Comparison of ENCODE assay signal across 1 cellular context in the genomic region with DNA sequence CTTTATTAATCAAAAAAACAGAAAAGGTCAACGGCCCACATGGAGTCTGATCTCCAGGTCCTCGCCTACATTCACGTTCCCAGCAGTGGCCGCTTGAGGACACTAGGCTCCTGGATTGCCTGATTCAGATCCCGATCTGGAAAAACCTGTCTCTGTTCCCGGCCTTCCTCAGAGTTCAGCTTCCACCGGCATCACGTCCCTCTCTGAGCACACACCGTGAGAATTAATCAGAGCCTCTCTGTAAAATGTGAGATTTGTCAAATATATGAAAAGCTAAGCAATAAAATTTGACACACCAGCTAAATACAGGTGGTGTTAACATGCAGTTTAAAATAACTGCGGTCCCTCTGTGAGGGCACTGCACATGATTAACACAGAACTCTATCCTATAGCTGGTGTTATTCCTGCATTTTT.
TF ChIP-seq lines count a peak whose summit lies in the region.

No MANE protein-coding gene starts in this region.

TF ChIP-seq in HepG2, 621 proteins besides CTCF, POLR2A, EP300 and RAD21 (continued from another document and continues in another):
- no peak for TF ChIP-seq AGO2 (optimal IDR thresholded peaks at IDR 0.05; ENCODE audit: low read depth, low read length)
- TF ChIP-seq, protein P1, sequence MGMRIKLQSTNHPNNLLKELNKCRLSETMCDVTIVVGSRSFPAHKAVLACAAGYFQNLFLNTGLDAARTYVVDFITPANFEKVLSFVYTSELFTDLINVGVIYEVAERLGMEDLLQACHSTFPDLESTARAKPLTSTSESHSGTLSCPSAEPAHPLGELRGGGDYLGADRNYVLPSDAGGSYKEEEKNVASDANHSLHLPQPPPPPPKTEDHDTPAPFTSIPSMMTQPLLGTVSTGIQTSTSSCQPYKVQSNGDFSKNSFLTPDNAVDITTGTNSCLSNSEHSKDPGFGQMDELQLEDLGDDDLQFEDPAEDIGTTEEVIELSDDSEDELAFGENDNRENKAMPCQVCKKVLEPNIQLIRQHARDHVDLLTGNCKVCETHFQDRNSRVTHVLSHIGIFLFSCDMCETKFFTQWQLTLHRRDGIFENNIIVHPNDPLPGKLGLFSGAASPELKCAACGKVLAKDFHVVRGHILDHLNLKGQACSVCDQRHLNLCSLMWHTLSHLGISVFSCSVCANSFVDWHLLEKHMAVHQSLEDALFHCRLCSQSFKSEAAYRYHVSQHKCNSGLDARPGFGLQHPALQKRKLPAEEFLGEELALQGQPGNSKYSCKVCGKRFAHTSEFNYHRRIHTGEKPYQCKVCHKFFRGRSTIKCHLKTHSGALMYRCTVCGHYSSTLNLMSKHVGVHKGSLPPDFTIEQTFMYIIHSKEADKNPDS (CRISPR knock-in tag; IDR thresholded peaks at IDR 0.05), result no peak
- TF ChIP-seq ZNF317 (CRISPR knock-in tag; IDR thresholded peaks at IDR 0.05), result peak; percentile 70
- TF ChIP-seq GATAD1 (CRISPR knock-in tag; IDR thresholded peaks at IDR 0.05), result peak; percentile 39; the same call in 1 of the 2 replicates
- no peak for TF ChIP-seq ZNF329 (CRISPR knock-in tag; IDR thresholded peaks at IDR 0.05; ENCODE audit: low read depth)
- TF ChIP-seq SMARCE1 (IDR thresholded peaks at IDR 0.05; ENCODE audit: borderline replicate concordance), result no peak
- TF ChIP-seq, protein P2, sequence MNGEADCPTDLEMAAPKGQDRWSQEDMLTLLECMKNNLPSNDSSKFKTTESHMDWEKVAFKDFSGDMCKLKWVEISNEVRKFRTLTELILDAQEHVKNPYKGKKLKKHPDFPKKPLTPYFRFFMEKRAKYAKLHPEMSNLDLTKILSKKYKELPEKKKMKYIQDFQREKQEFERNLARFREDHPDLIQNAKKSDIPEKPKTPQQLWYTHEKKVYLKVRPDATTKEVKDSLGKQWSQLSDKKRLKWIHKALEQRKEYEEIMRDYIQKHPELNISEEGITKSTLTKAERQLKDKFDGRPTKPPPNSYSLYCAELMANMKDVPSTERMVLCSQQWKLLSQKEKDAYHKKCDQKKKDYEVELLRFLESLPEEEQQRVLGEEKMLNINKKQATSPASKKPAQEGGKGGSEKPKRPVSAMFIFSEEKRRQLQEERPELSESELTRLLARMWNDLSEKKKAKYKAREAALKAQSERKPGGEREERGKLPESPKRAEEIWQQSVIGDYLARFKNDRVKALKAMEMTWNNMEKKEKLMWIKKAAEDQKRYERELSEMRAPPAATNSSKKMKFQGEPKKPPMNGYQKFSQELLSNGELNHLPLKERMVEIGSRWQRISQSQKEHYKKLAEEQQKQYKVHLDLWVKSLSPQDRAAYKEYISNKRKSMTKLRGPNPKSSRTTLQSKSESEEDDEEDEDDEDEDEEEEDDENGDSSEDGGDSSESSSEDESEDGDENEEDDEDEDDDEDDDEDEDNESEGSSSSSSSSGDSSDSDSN (CRISPR knock-in tag; IDR thresholded peaks at IDR 0.05), result no peak
- TF ChIP-seq, protein P3, sequence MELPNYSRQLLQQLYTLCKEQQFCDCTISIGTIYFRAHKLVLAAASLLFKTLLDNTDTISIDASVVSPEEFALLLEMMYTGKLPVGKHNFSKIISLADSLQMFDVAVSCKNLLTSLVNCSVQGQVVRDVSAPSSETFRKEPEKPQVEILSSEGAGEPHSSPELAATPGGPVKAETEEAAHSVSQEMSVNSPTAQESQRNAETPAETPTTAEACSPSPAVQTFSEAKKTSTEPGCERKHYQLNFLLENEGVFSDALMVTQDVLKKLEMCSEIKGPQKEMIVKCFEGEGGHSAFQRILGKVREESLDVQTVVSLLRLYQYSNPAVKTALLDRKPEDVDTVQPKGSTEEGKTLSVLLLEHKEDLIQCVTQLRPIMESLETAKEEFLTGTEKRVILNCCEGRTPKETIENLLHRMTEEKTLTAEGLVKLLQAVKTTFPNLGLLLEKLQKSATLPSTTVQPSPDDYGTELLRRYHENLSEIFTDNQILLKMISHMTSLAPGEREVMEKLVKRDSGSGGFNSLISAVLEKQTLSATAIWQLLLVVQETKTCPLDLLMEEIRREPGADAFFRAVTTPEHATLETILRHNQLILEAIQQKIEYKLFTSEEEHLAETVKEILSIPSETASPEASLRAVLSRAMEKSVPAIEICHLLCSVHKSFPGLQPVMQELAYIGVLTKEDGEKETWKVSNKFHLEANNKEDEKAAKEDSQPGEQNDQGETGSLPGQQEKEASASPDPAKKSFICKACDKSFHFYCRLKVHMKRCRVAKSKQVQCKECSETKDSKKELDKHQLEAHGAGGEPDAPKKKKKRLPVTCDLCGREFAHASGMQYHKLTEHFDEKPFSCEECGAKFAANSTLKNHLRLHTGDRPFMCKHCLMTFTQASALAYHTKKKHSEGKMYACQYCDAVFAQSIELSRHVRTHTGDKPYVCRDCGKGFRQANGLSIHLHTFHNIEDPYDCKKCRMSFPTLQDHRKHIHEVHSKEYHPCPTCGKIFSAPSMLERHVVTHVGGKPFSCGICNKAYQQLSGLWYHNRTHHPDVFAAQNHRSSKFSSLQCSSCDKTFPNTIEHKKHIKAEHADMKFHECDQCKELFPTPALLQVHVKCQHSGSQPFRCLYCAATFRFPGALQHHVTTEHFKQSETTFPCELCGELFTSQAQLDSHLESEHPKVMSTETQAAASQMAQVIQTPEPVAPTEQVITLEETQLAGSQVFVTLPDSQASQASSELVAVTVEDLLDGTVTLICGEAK (IDR thresholded peaks at IDR 0.05), result no peak
- TF ChIP-seq, protein P3 (CRISPR knock-in tag; IDR thresholded peaks at IDR 0.05), result no peak
- TF ChIP-seq SNAI1 (CRISPR knock-in tag; IDR thresholded peaks at IDR 0.05; ENCODE audit: borderline replicate concordance), result no peak
- no peak for TF ChIP-seq NCOR1 (IDR thresholded peaks at IDR 0.05; ENCODE audit: borderline replicate concordance, low read length)
- TF ChIP-seq KLF12 (CRISPR knock-in tag; IDR thresholded peaks at IDR 0.05; ENCODE audit: borderline replicate concordance), result no peak
- no peak for TF ChIP-seq ZSCAN30 (CRISPR knock-in tag; IDR thresholded peaks at IDR 0.05)
- no peak for TF ChIP-seq NFIC (IDR thresholded peaks at IDR 0.05; ENCODE audit: low read length)
- TF ChIP-seq ZNF224 (CRISPR knock-in tag; IDR thresholded peaks at IDR 0.05), result no peak
- TF ChIP-seq, protein P4, sequence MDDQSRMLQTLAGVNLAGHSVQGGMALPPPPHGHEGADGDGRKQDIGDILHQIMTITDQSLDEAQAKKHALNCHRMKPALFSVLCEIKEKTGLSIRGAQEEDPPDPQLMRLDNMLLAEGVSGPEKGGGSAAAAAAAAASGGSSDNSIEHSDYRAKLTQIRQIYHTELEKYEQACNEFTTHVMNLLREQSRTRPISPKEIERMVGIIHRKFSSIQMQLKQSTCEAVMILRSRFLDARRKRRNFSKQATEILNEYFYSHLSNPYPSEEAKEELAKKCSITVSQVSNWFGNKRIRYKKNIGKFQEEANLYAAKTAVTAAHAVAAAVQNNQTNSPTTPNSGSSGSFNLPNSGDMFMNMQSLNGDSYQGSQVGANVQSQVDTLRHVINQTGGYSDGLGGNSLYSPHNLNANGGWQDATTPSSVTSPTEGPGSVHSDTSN (CRISPR knock-in tag; IDR thresholded peaks at IDR 0.05; ENCODE audit: borderline replicate concordance), result no peak
- TF ChIP-seq, protein P5, sequence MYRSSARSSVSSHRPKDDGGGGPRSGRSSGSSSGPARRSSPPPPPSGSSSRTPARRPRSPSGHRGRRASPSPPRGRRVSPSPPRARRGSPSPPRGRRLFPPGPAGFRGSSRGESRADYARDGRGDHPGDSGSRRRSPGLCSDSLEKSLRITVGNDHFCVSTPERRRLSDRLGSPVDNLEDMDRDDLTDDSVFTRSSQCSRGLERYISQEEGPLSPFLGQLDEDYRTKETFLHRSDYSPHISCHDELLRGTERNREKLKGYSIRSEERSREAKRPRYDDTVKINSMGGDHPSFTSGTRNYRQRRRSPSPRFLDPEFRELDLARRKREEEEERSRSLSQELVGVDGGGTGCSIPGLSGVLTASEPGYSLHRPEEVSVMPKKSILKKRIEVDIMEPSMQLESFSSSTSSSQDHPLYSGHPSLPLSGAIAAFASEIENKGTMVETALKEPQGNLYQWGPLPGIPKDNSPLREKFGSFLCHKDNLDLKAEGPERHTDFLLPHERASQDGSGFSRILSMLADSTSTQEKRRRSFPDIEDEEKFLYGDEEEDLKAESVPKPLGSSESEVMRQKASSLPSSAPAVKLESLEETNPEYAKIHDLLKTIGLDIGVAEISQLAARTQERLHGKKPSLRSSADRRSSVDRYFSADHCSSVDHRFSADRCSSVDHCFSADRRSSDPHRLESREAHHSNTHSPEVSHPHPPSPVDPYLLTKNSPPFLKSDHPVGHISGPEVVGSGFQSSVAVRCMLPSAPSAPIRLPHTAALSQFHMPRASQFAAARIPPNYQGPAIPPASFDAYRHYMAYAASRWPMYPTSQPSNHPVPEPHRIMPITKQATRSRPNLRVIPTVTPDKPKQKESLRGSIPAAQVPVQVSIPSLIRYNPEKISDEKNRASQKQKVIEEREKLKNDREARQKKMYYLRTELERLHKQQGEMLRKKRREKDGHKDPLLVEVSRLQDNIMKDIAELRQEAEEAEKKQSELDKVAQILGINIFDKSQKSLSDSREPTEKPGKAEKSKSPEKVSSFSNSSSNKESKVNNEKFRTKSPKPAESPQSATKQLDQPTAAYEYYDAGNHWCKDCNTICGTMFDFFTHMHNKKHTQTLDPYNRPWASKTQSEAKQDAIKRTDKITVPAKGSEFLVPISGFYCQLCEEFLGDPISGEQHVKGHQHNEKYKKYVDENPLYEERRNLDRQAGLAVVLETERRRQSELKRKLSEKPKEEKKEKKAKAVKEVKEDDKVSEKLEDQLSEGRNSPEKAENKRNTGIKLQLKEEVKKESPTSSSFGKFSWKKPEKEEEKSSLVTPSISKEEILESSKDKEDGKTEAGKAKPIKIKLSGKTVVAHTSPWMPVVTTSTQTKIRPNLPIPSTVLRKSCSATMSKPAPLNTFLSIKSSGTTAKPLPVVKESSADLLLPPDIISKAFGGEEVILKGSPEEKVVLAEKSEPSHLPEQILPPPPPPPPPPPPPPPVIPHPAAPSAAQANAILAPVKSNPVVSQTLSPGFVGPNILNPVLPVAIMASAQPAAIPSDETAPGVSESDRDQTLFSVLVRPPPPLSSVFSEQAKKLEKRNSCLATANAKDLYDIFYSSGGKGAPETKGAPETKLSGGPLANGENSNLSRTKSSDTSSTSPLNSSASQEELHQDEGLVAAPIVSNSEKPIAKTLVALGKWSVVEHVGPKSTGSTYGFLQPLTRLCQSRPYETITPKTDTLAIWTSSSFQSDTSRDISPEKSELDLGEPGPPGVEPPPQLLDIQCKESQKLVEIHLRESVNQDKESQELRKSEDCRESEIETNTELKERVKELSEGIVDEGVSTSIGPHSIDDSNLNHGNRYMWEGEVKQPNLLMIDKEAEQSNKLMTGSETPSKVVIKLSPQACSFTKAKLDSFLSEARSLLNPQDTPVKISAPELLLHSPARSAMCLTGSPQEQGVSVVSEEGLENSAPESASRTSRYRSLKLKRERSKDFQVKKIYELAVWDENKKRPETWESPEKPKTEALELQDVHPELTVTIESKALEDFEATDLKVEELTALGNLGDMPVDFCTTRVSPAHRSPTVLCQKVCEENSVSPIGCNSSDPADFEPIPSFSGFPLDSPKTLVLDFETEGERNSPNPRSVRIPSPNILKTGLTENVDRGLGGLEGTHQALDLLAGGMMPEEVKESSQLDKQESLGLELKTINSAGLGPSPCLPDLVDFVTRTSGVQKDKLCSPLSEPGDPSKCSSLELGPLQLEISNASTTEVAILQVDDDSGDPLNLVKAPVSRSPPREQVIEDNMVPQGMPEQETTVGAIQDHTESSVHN (CRISPR knock-in tag; IDR thresholded peaks at IDR 0.05), result no peak
- TF ChIP-seq, protein P6, sequence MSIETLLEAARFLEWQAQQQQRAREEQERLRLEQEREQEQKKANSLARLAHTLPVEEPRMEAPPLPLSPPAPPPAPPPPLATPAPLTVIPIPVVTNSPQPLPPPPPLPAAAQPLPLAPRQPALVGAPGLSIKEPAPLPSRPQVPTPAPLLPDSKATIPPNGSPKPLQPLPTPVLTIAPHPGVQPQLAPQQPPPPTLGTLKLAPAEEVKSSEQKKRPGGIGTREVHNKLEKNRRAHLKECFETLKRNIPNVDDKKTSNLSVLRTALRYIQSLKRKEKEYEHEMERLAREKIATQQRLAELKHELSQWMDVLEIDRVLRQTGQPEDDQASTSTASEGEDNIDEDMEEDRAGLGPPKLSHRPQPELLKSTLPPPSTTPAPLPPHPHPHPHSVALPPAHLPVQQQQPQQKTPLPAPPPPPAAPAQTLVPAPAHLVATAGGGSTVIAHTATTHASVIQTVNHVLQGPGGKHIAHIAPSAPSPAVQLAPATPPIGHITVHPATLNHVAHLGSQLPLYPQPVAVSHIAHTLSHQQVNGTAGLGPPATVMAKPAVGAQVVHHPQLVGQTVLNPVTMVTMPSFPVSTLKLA (IDR thresholded peaks at IDR 0.05), result no peak
- TF ChIP-seq ZNF354B (CRISPR knock-in tag; IDR thresholded peaks at IDR 0.05), result no peak
- no peak for TF ChIP-seq TAF1 (CRISPR knock-in tag; IDR thresholded peaks at IDR 0.05)
